Comparison of ENCODE assay signal across 1 cellular context in genomic region chr1:207659545-207660148, GRCh38.
TF ChIP-seq lines count a peak whose summit lies in the region.

No MANE protein-coding gene starts in this region.

TF ChIP-seq in WTC11, 78 proteins besides CTCF, POLR2A, EP300 and RAD21 (continued from another document):
- TF ChIP-seq FOXP4 (CRISPR knock-in tag; IDR thresholded peaks at IDR 0.05) (no peak), IRF1 (CRISPR knock-in tag; IDR thresholded peaks at IDR 0.05) (no peak)
